In the genomic region with DNA sequence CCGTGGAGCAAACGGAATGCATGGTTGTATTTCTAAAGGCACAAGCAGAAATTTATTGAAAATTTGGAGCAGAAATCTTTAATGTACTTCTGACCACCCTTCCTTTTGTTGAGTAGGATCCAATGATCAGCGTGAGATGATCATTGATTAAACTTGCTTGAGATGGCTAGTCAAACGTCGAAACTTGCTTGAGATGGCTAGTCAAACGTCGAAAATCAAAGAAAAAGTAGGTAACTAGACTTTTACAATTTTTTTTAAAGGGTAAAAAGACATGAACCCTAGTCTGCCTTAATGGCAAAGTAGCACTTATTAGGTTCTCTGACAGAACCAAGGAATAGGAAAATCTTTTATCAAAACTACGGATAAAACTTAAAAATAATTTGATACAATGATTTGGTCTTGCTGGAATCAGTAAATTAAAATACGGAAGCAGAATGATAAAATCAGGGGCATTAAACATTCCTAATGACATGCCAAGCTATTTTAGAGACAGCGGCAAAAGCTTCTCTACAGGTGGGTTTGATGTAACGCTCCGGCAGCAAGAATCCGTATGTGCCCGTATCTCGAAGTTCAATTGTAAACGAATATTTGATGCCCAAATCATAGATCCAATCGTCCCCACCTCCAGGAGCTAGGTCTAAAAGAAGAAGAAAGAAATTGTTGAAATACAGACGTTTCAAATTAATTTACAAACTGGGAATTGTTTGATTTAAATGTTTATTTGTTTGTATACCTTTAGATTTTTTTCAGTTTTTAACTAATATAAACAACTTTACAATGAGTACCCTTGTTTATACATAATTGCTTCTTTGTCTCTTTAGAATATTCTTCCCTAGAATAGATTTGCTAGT, we compare ENCODE assay signal across 1 cellular context.
TF ChIP-seq lines count a peak whose summit lies in the region.

No MANE protein-coding gene starts in this region.

TF ChIP-seq in H1, 55 proteins besides CTCF, POLR2A, EP300 and RAD21 (continued from another document):
- TF ChIP-seq YY1 (IDR thresholded peaks at IDR 0.05; ENCODE audit: low read depth, low read length) (no peak), JUND (IDR thresholded peaks at IDR 0.05; ENCODE audit: low read length) (no peak), PHF8 (conservative IDR thresholded peaks at IDR 0.05; ENCODE audit: low read depth, low read length) (no peak), RFX5 (IDR thresholded peaks at IDR 0.05; ENCODE audit: borderline replicate concordance, low read depth, low read length) (no peak)
TF ChIP-seq in H1: peak in this region for 0.
